In the genomic region with DNA sequence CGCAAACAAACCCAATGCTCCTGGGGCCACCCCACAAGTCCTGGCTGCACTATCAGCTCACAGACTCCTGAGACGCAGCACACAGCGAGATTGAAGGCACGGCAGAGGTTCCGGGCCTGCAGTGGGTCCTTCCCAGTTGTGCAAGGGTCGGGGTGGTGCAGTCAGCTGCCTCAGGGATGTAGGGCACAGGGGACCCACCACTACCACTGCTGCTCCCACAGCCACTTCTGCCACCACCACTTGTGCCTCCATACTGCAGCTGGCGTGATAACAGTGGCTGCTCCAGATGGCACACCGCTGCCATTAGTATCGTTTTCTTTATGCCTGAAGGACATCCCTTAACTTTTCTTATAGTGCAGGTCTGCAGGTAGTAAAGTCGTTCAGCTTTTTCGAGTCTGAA, we compare ENCODE assay signal across 6 cellular contexts.
DNase-seq lines count a peak whose midpoint lies in the region; TF ChIP-seq lines count a peak whose summit lies in the region.
"Not testable (repeated sequence)": the region's sequence is repeated elsewhere in the genome, so short reads cannot be mapped to it uniquely, and the experiment has no call there.

No MANE protein-coding gene starts in this region.

- not testable (repeated sequence) for H4K91ac ChIP-seq in H9 (ENCODE audit: insufficient read length, low read depth, low read length)

- H2BK20ac ChIP-seq in H9 (ENCODE audit: low read depth, low read length, poor library complexity, severe bottlenecking): not testable (repeated sequence)

- not testable (repeated sequence) for H3K4me1 Mint-ChIP-seq in H9

- intact Hi-C loops in esophagus muscularis mucosa (cut with DNase I); spleen (cut with DNase I; ENCODE audit: low total_unique reads): not testable (repeated sequence)

- H3K27ac Mint-ChIP-seq in H9: not testable (repeated sequence)

- not testable (repeated sequence) for H3K27me3 Mint-ChIP-seq in H9 (ENCODE audit: low read depth)

- H3K27ac ChIP-seq in H9 (ENCODE audit: insufficient read length, low read depth, low read length); esophagus muscularis mucosa (replicated peaks in 1 of 4); spleen: not testable (repeated sequence)

- not testable (repeated sequence) for H3K4me1 ChIP-seq in H9 (ENCODE audit: insufficient read depth, low read length); esophagus muscularis mucosa; spleen

- H3K9ac ChIP-seq in H9 (ENCODE audit: extremely low read depth, insufficient read length, low read length): not testable (repeated sequence)

- H3K23me2 ChIP-seq in H9 (ENCODE audit: insufficient read length, low read depth, low read length, poor library complexity, severe bottlenecking): not testable (repeated sequence)

- not testable (repeated sequence) for H4K5ac ChIP-seq in H9 (ENCODE audit: insufficient read length, low read depth, low read length)

- H3K9me3 Mint-ChIP-seq in H9: not testable (repeated sequence)

- DNase-seq in H9: peak; percentile 12
- DNase-seq in activated effector memory CD4-positive, alpha-beta T cell treated with anti-CD3 and anti-CD28 coated beads, Interleukin-2, amount 50 U/mL, for 16 hours: peak; percentile 36
- DNase-seq in dedifferentiated amniotic fluid mesenchymal stem cell (ENCODE audit: extremely low spot score): peak; percentile 11
- peak; percentile 31 for DNase-seq in esophagus muscularis mucosa (ENCODE audit: extremely low spot score)
- DNase-seq in kidney tubule cell (ENCODE audit: low spot score): peak; percentile 0
- DNase-seq in spleen: peak; percentile 41

- H3K14ac ChIP-seq in H9 (ENCODE audit: insufficient read depth, low read length): not testable (repeated sequence)

- H2AFZ ChIP-seq in H9 (ENCODE audit: low read length): not testable (repeated sequence)

- not testable (repeated sequence) for H3K56ac ChIP-seq in H9 (ENCODE audit: insufficient read length, low read depth, low read length)

- not testable (repeated sequence) for H3K23ac ChIP-seq in H9 (ENCODE audit: insufficient read length, low read depth, low read length)

- not testable (repeated sequence) for H3K4me3 ChIP-seq in esophagus muscularis mucosa, spleen

- not testable (repeated sequence) for TF ChIP-seq EP300 in esophagus muscularis mucosa (IDR thresholded peaks at IDR 0.05)

- not testable (repeated sequence) for H3K36me3 ChIP-seq in esophagus muscularis mucosa, spleen

- not testable (repeated sequence) for H3K9me3 ChIP-seq in H9 (ENCODE audit: control insufficient read depth, low read depth, low read length); esophagus muscularis mucosa; spleen

- not testable (repeated sequence) for H3K18ac ChIP-seq in H9 (ENCODE audit: insufficient read length, low read depth, low read length)

- not testable (repeated sequence) for H3K79me1 ChIP-seq in H9 (ENCODE audit: insufficient read depth, low read depth, low read length, poor library complexity, severe bottlenecking)

- H2BK12ac ChIP-seq in H9 (ENCODE audit: insufficient read length, low read depth, low read length): not testable (repeated sequence)

- H2BK5ac ChIP-seq in H9 (ENCODE audit: insufficient read length, low read length): not testable (repeated sequence)

- not testable (repeated sequence) for H3K4me3 Mint-ChIP-seq in H9

- TF ChIP-seq CTCF in H9 (conservative IDR thresholded peaks at IDR 0.05); esophagus muscularis mucosa (IDR thresholded peaks at IDR 0.05); spleen (IDR thresholded peaks at IDR 0.05 in 8 of 11, conservative IDR thresholded peaks at IDR 0.05 in 3 of 11): not testable (repeated sequence)

- not testable (repeated sequence) for H2BK15ac ChIP-seq in H9 (ENCODE audit: low read depth, low read length)

- not testable (repeated sequence) for H3K27me3 ChIP-seq in H9 (ENCODE audit: insufficient read depth, low read length); esophagus muscularis mucosa; spleen (replicated peaks in 1 of 7)

- H3K36me3 Mint-ChIP-seq in H9 (ENCODE audit: insufficient read depth in 1 of 3, low read depth in 3 of 3): not testable (repeated sequence)

- not testable (repeated sequence) for H2BK120ac ChIP-seq in H9 (ENCODE audit: low read depth, low read length, poor library complexity, severe bottlenecking)

- TF ChIP-seq POLR2A in esophagus muscularis mucosa (IDR thresholded peaks at IDR 0.05; ENCODE audit: low read depth); spleen (IDR thresholded peaks at IDR 0.05): not testable (repeated sequence)

- not testable (repeated sequence) for H3K4ac ChIP-seq in H9 (ENCODE audit: low read depth, low read length)

- not testable (repeated sequence) for H3K79me2 ChIP-seq in H9 (ENCODE audit: insufficient read depth, low read length)

- WGBS in H9 (ENCODE audit: extremely low coverage, insufficient read length, low lambda C conversion rate): no CpG with 5 or more reads among the region's 11 CpGs
- WGBS in esophagus muscularis mucosa: no CpG with 5 or more reads among the region's 11 CpGs
- 87 to 100% (median 98%) methylated on average over 2 to 8 of the region's 11 CpGs for WGBS in spleen, 5 donors

- not testable (repeated sequence) for H4K8ac ChIP-seq in H9 (replicated peaks; ENCODE audit: insufficient read length, low read depth, low read length)

- not testable (repeated sequence) for H2AK5ac ChIP-seq in H9 (ENCODE audit: insufficient read length, low read length)

- not testable (repeated sequence) for H3K4me2 ChIP-seq in H9 (ENCODE audit: insufficient read depth, insufficient read length, low read length)

- H3T11ph ChIP-seq in H9 (ENCODE audit: low read length): not testable (repeated sequence)

- H4K20me1 ChIP-seq in H9 (ENCODE audit: control insufficient read depth, insufficient read depth, insufficient read length): not testable (repeated sequence)
